Comparison of ENCODE assay signal across 32 cellular contexts in genomic region chr13:32595306-32595705, GRCh38.
"Had no signal": no experiment of that assay in that cellular context is flagged by ENCODE, and none has a peak within 500 bp of the region (broad histone marks: within the 10 kb centered on the region; RNA-seq: fewer than 3 reads in every experiment).

No MANE protein-coding gene starts in this region.

- ATAC-seq: activated CD8-positive, alpha-beta T cell treated with anti-CD3 and anti-CD28 coated beads for 36 hours; activated naive CD4-positive, alpha-beta T cell treated with anti-CD3 and anti-CD28 coated beads, Interleukin-2, amount 50 U/mL, for 72 hours; activated T-cell treated with anti-CD3 and anti-CD28 coated beads, Interleukin-2, amount 50 U/mL, for 4 hours; activated T-cell treated with anti-CD3 and anti-CD28 coated beads, Interleukin-2, amount 50 U/mL, for 72 hours; activated T-helper 17 cell treated with anti-CD3 and anti-CD28 coated beads, Interleukin-2, amount 50 U/mL, for 72 hours; body of pancreas had no signal

- H3K4me1 ChIP-seq: breast epithelium had no signal

- FAIRE-seq: astrocyte, TTC549 had no signal

- H3K27ac ChIP-seq: adrenal gland, body of pancreas, brain microvascular endothelial cell, breast epithelium, VCaP had no signal

- DNase-seq: activated B cell treated with CpG ODN at 0.5 μM for 24 hours; activated CD4-positive, alpha-beta memory T cell treated with anti-CD3 and anti-CD28 coated beads for 36 hours; activated CD4-positive, alpha-beta T cell treated with anti-CD3 and anti-CD28 coated beads for 4 hours; activated CD4-positive, alpha-beta T cell treated with anti-CD3 and anti-CD28 coated beads, Interleukin-2, amount 10 ng/mL, durations not matched to agents 24 days and 14 days; activated CD4-positive, alpha-beta T cell treated with anti-CD3 and anti-CD28 coated beads, Interleukin-2, amount 50 U/mL, for 1 hour; activated CD4-positive, alpha-beta T cell treated with anti-CD3 and anti-CD28 coated beads, Interleukin-2, amount 50 U/mL, for 4 hours; activated CD4-positive, CD25-positive, alpha-beta regulatory T cell treated with anti-CD3 and anti-CD28 coated beads, Interleukin-2, amount 50 U/mL, for 72 hours; activated CD8-positive, alpha-beta memory T cell treated with anti-CD3 and anti-CD28 coated beads, Interleukin-2, amount 50 U/mL, for 4 hours; activated CD8-positive, alpha-beta T cell treated with anti-CD3 and anti-CD28 coated beads for 36 hours; activated effector memory CD4-positive, alpha-beta T cell treated with anti-CD3 and anti-CD28 coated beads, Interleukin-2, amount 50 U/mL, for 16 hours; activated gamma-delta T cell treated with Interleukin-2 at 50 U/mL for 16 hours; activated naive CD4-positive, alpha-beta T cell; activated naive CD4-positive, alpha-beta T cell treated with anti-CD3 and anti-CD28 coated beads for 36 hours; activated naive CD4-positive, alpha-beta T cell treated with anti-CD3 and anti-CD28 coated beads, Interleukin-2, amount 50 U/mL, for 16 hours; activated naive CD8-positive, alpha-beta T cell treated with anti-CD3 and anti-CD28 coated beads for 36 hours; activated T-cell treated with anti-CD3 and anti-CD28 coated beads for 4 hours; activated T-cell treated with anti-CD3 and anti-CD28 coated beads, Interleukin-2, amount 50 U/mL, for 1 hour; activated T-cell treated with anti-CD3 and anti-CD28 coated beads, Interleukin-2, amount 50 U/mL, for 4 hours; activated T-cell treated with anti-CD3 and anti-CD28 coated beads, Interleukin-2, amount 50 U/mL, for 72 hours; adrenal gland; amniotic stem cell; aorta; body of pancreas; brain microvascular endothelial cell; central memory CD4-positive, alpha-beta T cell; T-helper 9 cell had no signal

- H3K36me3 ChIP-seq: adrenal gland, brain microvascular endothelial cell, breast epithelium had no signal

- H3K4me3 ChIP-seq: adrenal gland, body of pancreas, breast epithelium had no signal

- H3K27me3 ChIP-seq: adrenal gland, body of pancreas, brain microvascular endothelial cell, breast epithelium had no signal

- H3K9me3 ChIP-seq: adrenal gland, body of pancreas, breast epithelium had no signal
